Comparison of ENCODE assay signal across 9 cellular contexts in genomic region chr10:2986341-2986933, GRCh38.
DNase-seq lines count a peak whose midpoint lies in the region; ATAC-seq and TF ChIP-seq lines count a peak whose summit lies in the region.
"Had no signal": no experiment of that assay in that cellular context is flagged by ENCODE, and none has a peak within 500 bp of the region (broad histone marks: within the 10 kb centered on the region; RNA-seq: fewer than 3 reads in every experiment).

No MANE protein-coding gene starts in this region.

- H3K9me3 ChIP-seq in PC-3 (ENCODE audit: low read length): no peaks in the 10 kb centered on the region

- H3K27ac ChIP-seq in C4-2B (peak overlapping the region; percentile 90), PC-3 (ENCODE audit: low read length) (peak overlapping the region; percentile 83)

- no peaks in the 10 kb centered on the region for H3K36me3 ChIP-seq in PC-3 (ENCODE audit: low read depth, low read length)

- peaks cover 16% of the 10 kb centered on the region for H3K4me1 ChIP-seq in PC-3 (ENCODE audit: insufficient read depth, low read length)

- H3K9ac ChIP-seq in PC-3 (ENCODE audit: low read length): no peak overlapping the region; the same call in 1 of the 2 replicates

- no peaks in the 10 kb centered on the region for H3K27me3 ChIP-seq in PC-3 (ENCODE audit: low read length)

- BruUV-seq in PC-3 (replicated peaks; lab: Mats Ljungman, UMichigan): no TSS peak

- ATAC-seq in HG03045 (IDR thresholded peaks at IDR 0.05; ENCODE audit: unreplicated experiment) (peak; percentile 38), PC-3 (peak; percentile 40), GM21737 (IDR thresholded peaks at IDR 0.05; ENCODE audit: unreplicated experiment) (no peak), HG03520 (IDR thresholded peaks at IDR 0.05; ENCODE audit: unreplicated experiment) (no peak), GM18909 (IDR thresholded peaks at IDR 0.05; ENCODE audit: poor library complexity, unreplicated experiment) (no peak)

- no peaks in the 10 kb centered on the region for H3K9me2 ChIP-seq in PC-3 (replicated peaks; ENCODE audit: low read length)

- H3F3A ChIP-seq in PC-3 (ENCODE audit: low read length, unreplicated experiment): no peaks in the 10 kb centered on the region

- POLR2A ChIA-PET in PC-3 (lab: Charles Lee; ENCODE audit: unreplicated experiment): interaction anchor here (0.5 kb wide), 1 partner anchor 75 kb away, joined by 3 read pairs; no protein-coding TSS in a partner anchor

- H3K4me2 ChIP-seq in PC-3 (ENCODE audit: low read length): peak overlapping the region; percentile 79

- no peaks in the 10 kb centered on the region for H3K79me2 ChIP-seq in PC-3 (ENCODE audit: low read length)

- peak overlapping the region; percentile 56 for H3K4me3 ChIP-seq in PC-3 (ENCODE audit: low read length)

- CTCF ChIA-PET in PC-3 (lab: Charles Lee): interaction anchor here (1.0 kb wide), 1 partner anchor 18 kb away, joined by 3 read pairs; no protein-coding TSS in a partner anchor

- DNase-seq in PC-3 (no peak), medulla oblongata (ENCODE audit: extremely low spot score) (peak; percentile 23), hepatic stellate cell (ENCODE audit: low spot score) (no peak)
- DNase-seq: NCI-H1436 had no signal

- TF ChIP-seq CTCF in C4-2B (conservative IDR thresholded peaks at IDR 0.05): no peak
- TF ChIP-seq CTCF in PC-3 (conservative IDR thresholded peaks at IDR 0.05; ENCODE audit: low read depth, low read length): no peak

- intact Hi-C loops in PC-3 (cut with micrococcal nuclease): no loop called here

- H4K20me1 ChIP-seq in PC-3 (ENCODE audit: low read length): no peaks in the 10 kb centered on the region

- H2AFZ ChIP-seq in PC-3 (ENCODE audit: low read length): peak overlapping the region; percentile 72

Comparison
In these comparisons a context has a peak if more than half of its experiments do, and no peak if none do; other contexts are left out.
1. ATAC-seq: peak in HG03045 (single experiment) and PC-3 (single experiment); none in GM21737 (single experiment), HG03520 (single experiment) and GM18909 (single experiment).